18 cellular contexts compared by ENCODE assay signal in genomic region chr4:13580018-13580417, GRCh38.
A peak's percentile ranks its signal among the peaks of the same experiment; 100 is the strongest.
DNase-seq lines count a peak whose midpoint lies in the region; ATAC-seq lines count a peak whose summit lies in the region.
"Had no signal": no experiment of that assay in that cellular context is flagged by ENCODE, and none has a peak within 500 bp of the region (broad histone marks: within the 10 kb centered on the region; RNA-seq: fewer than 3 reads in every experiment).

No MANE protein-coding gene starts in this region.

- no peak overlapping the region for H3K27ac Mint-ChIP-seq in stimulated activated naive B cell treated with anti-CD40 and anti-IgM and Interleukin-4, amounts not matched to agents 10 μg/mL and 1 μg/mL and 100 μg/mL, for 72 hours

- H3K4me1 Mint-ChIP-seq in stimulated activated naive B cell treated with anti-CD40 and anti-IgM and Interleukin-4, amounts not matched to agents 10 μg/mL and 1 μg/mL and 100 μg/mL, for 72 hours, result no peaks in the 10 kb centered on the region

- peaks cover 19 to 44% of the 10 kb centered on the region in 2 donors for H3K36me3 Mint-ChIP-seq in stimulated activated naive B cell treated with anti-CD40 and anti-IgM and Interleukin-4, amounts not matched to agents 10 μg/mL and 1 μg/mL and 100 μg/mL, for 72 hours

- H3K4me3 Mint-ChIP-seq in stimulated activated naive B cell treated with anti-CD40 and anti-IgM and Interleukin-4, amounts not matched to agents 10 μg/mL and 1 μg/mL and 100 μg/mL, for 72 hours, result no peak overlapping the region

- H3K27me3 Mint-ChIP-seq in stimulated activated naive B cell treated with anti-CD40 and anti-IgM and Interleukin-4, amounts not matched to agents 10 μg/mL and 1 μg/mL and 100 μg/mL, for 72 hours, result no peaks in the 10 kb centered on the region

- DNase-seq in AML-193 (lab: John Stamatoyannopoulos, UW), result peak; percentile 86 to 91
- peak; percentile 74 to 78 for DNase-seq in Kasumi-1 (lab: John Stamatoyannopoulos, UW)
- DNase-seq in NOMO-1 treated with DMSO at 0.1 percent for 48 hours (lab: John Stamatoyannopoulos, UW; ENCODE audit: unreplicated experiment), result peak; percentile 84
- DNase-seq in SKM-1 treated with dmso at 0.1 percent for 144 hours (lab: John Stamatoyannopoulos, UW; ENCODE audit: unreplicated experiment), result peak; percentile 98
- DNase-seq in stimulated activated naive B cell treated with anti-CD40 and anti-IgM and Interleukin-4, amounts not matched to agents 10 μg/mL and 1 μg/mL and 100 μg/mL, for 72 hours, result no peak
- DNase-seq in kidney tubule cell (ENCODE audit: low spot score), result no peak
- DNase-seq in retina, result no peak
- DNase-seq: DMS79, H7, NCI-H1092, NCI-H1436 treated with DMSO at 0.1 percent for 48 hours, NCI-H1930, PC-3, SHP77, SK-N-SH, T-helper 1 cell had no signal

- no peaks in the 10 kb centered on the region for H3K9me3 Mint-ChIP-seq in stimulated activated naive B cell treated with anti-CD40 and anti-IgM and Interleukin-4, amounts not matched to agents 10 μg/mL and 1 μg/mL and 100 μg/mL, for 72 hours

- no peak for ATAC-seq in HG03196 (IDR thresholded peaks at IDR 0.05; ENCODE audit: unreplicated experiment)
- ATAC-seq in stimulated activated naive B cell treated with anti-CD40 and anti-IgM and Interleukin-4, amounts not matched to agents 10 μg/mL and 1 μg/mL and 100 μg/mL, for 72 hours (replicated peaks), result no peak
- ATAC-seq: GM12878, PC-3 had no signal

Comparison
In these comparisons a context has a peak if more than half of its experiments do, and no peak if none do; other contexts are left out.
1. DNase-seq: peak in AML-193 (2 of 2), Kasumi-1 (2 of 2), NOMO-1 treated with DMSO at 0.1 percent for 48 hours (single experiment) and SKM-1 treated with dmso at 0.1 percent for 144 hours (single experiment); none in stimulated activated naive B cell treated with anti-CD40 and anti-IgM and Interleukin-4, amounts not matched to agents 10 μg/mL and 1 μg/mL and 100 μg/mL, for 72 hours (single experiment), kidney tubule cell (single experiment) and retina (single experiment).